ENCODE assay signal across 10 cellular contexts in genomic region chr5:149100331-149100730, GRCh38. TPM values are rescaled to one million over a fixed set of nuclear protein-coding genes. Genes with fewer than 3 reads are reported as not detected.
"Had no signal": no experiment of that assay in that cellular context is flagged by ENCODE, and none has a peak within 500 bp of the region (broad histone marks: within the 10 kb centered on the region; RNA-seq: fewer than 3 reads in every experiment).

No MANE protein-coding gene starts in this region.

- H3K9ac ChIP-seq: GM23248 had no signal

- H3K36me3 ChIP-seq: HAP-1 had no signal

- FAIRE-seq: H1, H54 had no signal

- H3K27ac ChIP-seq: GM23248 had no signal

- H3K4me1 ChIP-seq: HAP-1 had no signal

- H3K27ac Mint-ChIP-seq: GM23338, H9, HFFc6 had no signal

- ATAC-seq: GM23338 had no signal

- H3K4me3 ChIP-seq: GM23248, GM23338, HAP-1 had no signal

- H2AFZ ChIP-seq: GM23248, GM23338 had no signal

- DNase-seq: GM23248, GOT3, H7, H9, HCEC 1CT, HFFc6 had no signal

- H3K4me2 ChIP-seq: GM23338 had no signal

RNA-seq across cellular contexts. Expression of gene SH3TC2, which starts 37.5 kb away (rescaled TPM):
- total RNA-seq: H7, H9 had no signal
